ENCODE assay signal across 8 cellular contexts in the genomic region with DNA sequence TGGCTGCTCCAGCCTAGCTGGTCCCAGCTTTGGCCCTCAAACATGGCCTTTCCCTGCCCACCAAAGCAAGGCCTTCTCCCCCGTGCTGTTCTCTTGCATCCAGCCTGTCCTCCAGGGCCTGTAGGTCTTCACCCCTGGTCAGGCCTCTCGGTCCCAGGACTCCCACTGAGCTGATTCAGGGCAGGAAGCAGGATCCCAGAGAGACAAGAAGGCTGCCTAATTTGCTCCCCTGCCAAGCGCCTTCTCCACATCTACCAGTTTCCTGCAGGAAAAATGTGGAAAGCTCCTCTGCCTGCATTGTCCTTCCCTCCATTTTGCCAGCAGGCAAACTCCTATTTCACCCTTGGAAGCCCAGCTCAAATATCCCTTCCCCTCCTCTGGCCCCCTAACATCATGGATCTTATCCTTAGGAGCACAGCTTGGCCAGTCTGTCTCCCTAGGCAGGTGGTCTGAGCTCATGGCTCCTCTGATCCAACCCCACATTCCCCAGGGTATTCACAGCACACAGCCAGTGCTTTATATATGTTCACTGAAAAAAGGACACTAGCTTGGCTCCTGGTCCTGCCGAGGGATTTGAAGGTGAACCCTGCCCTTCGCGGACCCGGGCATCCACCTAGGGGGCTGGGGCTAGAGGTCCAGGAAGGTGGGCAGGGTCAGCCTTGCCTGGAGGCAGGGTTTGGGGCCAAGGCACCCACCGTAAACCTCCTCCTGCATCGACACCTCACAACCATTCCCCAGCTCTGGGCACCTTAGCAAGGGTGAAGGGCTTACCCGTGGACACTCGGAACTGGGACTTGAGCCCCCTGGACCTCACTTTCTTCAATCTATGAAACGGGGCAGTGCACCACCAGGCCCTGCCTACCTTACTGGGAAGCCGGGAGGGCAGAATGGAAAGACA. TPM values are rescaled to one million over a fixed set of nuclear protein-coding genes. Genes with fewer than 3 reads are reported as not detected.
DNase-seq lines count a peak whose midpoint lies in the region; ATAC-seq, FAIRE-seq and TF ChIP-seq lines count a peak whose summit lies in the region.

No MANE protein-coding gene starts in this region.

- intact Hi-C loops in right lobe of liver (cut with DNase I), result no loop called here
- intact Hi-C loops in tibial artery (cut with DNase I; ENCODE audit: low total_unique reads), result loop anchor here (5.0 to 10.0 kb wide), 2 partner anchors 40 to 382 kb away; a partner anchor contains a TSS

- H3K9ac ChIP-seq in astrocyte (ENCODE audit: low read length), result peak overlapping the region; percentile 100

- H3K4me3 Mint-ChIP-seq in astrocyte (ENCODE audit: unreplicated experiment), result peak overlapping the region; percentile 95

- peaks cover 23% of the 10 kb centered on the region for H3K4me1 Mint-ChIP-seq in astrocyte (ENCODE audit: low read depth, unreplicated experiment)

- FAIRE-seq in astrocyte (lab: Jason Lieb, UNC), result no peak

- DNase-seq in AG10803 (ENCODE audit: low read depth), result no peak
- DNase-seq in HuH-7 (ENCODE audit: low spot score), result peak; percentile 54
- DNase-seq in astrocyte (ENCODE audit: low read depth), result no peak
- DNase-seq in right lobe of liver, result peak in 2 of 3 donors; percentile 34 to 57
- peak in 1 of 2 donors; percentile 65 for DNase-seq in tibial artery
- no peak for DNase-seq in NCI-H1417 treated with DMSO at 0.1 percent for 48 hours (lab: John Stamatoyannopoulos, UW)

- peak overlapping the region; percentile 99 for H3K27ac Mint-ChIP-seq in astrocyte (ENCODE audit: unreplicated experiment)

- peaks cover 62% of the 10 kb centered on the region for H3K79me2 ChIP-seq in astrocyte (ENCODE audit: insufficient read depth, low read length)

- TF ChIP-seq CTCF in AG10803 (conservative IDR thresholded peaks at IDR 0.05; ENCODE audit: low read length) (no peak), astrocyte (IDR thresholded peaks at IDR 0.05; ENCODE audit: insufficient read depth, low read depth, low read length) (no peak), right lobe of liver (IDR thresholded peaks at IDR 0.05) (no peak), tibial artery (IDR thresholded peaks at IDR 0.05) (no peak)

- WGBS in right lobe of liver (ENCODE audit: insufficient coverage, low coverage, low lambda C conversion rate, missing lambda C conversion rate), result 0% methylated on average over 8 of the region's 13 CpGs

- H3K4me3 ChIP-seq in AG10803 (ENCODE audit: low read length), result peak overlapping the region; percentile 91
- H3K4me3 ChIP-seq in astrocyte (ENCODE audit: insufficient read depth, low read depth, low read length), result peak overlapping the region; percentile 98
- H3K4me3 ChIP-seq in right lobe of liver, result peak overlapping the region; percentile 63 to 98 (median 87)
- H3K4me3 ChIP-seq in tibial artery, result peak overlapping the region; percentile 90 to 95

- H3K36me3 Mint-ChIP-seq in astrocyte (ENCODE audit: low read depth, unreplicated experiment), result peaks cover 9% of the 10 kb centered on the region

- peaks cover 34% of the 10 kb centered on the region for H4K20me1 ChIP-seq in astrocyte (ENCODE audit: insufficient read depth, low read length)

- no peaks in the 10 kb centered on the region for H3K9me3 ChIP-seq in astrocyte (ENCODE audit: insufficient read depth, low read depth, low read length)
- no peaks in the 10 kb centered on the region for H3K9me3 ChIP-seq in right lobe of liver
- no peaks in the 10 kb centered on the region for H3K9me3 ChIP-seq in tibial artery

- H3K36me3 ChIP-seq in astrocyte (ENCODE audit: insufficient read depth, low read length) (peaks cover 10% of the 10 kb centered on the region), right lobe of liver (peaks cover 0 to 10% (median 7%) of the 10 kb centered on the region in 4 donors), tibial artery (peaks cover 0 to 24% (median 0%) of the 10 kb centered on the region in 3 donors)

- ATAC-seq in right lobe of liver (no peak), HG02759 (IDR thresholded peaks at IDR 0.05; ENCODE audit: unreplicated experiment) (no peak), HG03460 (IDR thresholded peaks at IDR 0.05; ENCODE audit: unreplicated experiment) (no peak)

- no peaks in the 10 kb centered on the region for H3K9me3 Mint-ChIP-seq in astrocyte (ENCODE audit: unreplicated experiment)

- H2AFZ ChIP-seq in astrocyte (ENCODE audit: low read depth, low read length), result peak overlapping the region; percentile 99

- H3K27me3 ChIP-seq in astrocyte (ENCODE audit: insufficient read depth, low read length) (no peaks in the 10 kb centered on the region), right lobe of liver (no peaks in the 10 kb centered on the region), tibial artery (no peaks in the 10 kb centered on the region)

- H3K4me1 ChIP-seq in astrocyte (ENCODE audit: insufficient read depth, low read length), result peaks cover 37% of the 10 kb centered on the region
- H3K4me1 ChIP-seq in right lobe of liver, result peaks cover 0 to 25% (median 9%) of the 10 kb centered on the region in 4 donors
- peaks cover 0 to 38% (median 23%) of the 10 kb centered on the region in 4 donors for H3K4me1 ChIP-seq in tibial artery

- H3K4me2 ChIP-seq in astrocyte (ENCODE audit: low read length), result peak overlapping the region; percentile 89

- no peaks in the 10 kb centered on the region for H3K27me3 Mint-ChIP-seq in astrocyte (ENCODE audit: low read depth, unreplicated experiment)

- H3K27ac ChIP-seq in astrocyte (ENCODE audit: low read depth, low read length), result peak overlapping the region; percentile 100
- peak overlapping the region; percentile 97 to 100 (median 98) for H3K27ac ChIP-seq in right lobe of liver
- H3K27ac ChIP-seq in tibial artery, result peak overlapping the region; percentile 98 to 99

- no peak for TF ChIP-seq POLR2A in right lobe of liver (IDR thresholded peaks at IDR 0.05)

RNA-seq across cellular contexts. Expression of a gene that starts 1.0 kb away (rescaled TPM):
- total RNA-seq in astrocyte, result 35.6 and 39.2 TPM in 2 replicates
- total RNA-seq in right lobe of liver, result 10 to 100 TPM in 5 of 6 experiments, 1 to 10 TPM in 1; 9.7 to 35.3 (median 14.7) TPM

RNA-seq across cellular contexts. Expression of a gene that starts 1.3 kb away (rescaled TPM):
- total RNA-seq in astrocyte (173 and 199 TPM in 2 replicates), right lobe of liver (100 to 1,000 TPM in 3 of 6 experiments, 10 to 100 TPM in 3; 75.0 to 112 (median 98.2) TPM)

RNA-seq across cellular contexts. Expression of a gene that starts 39.6 kb away (rescaled TPM):
- total RNA-seq in astrocyte, result 24.3 and 26.0 TPM in 2 replicates
- 10 to 100 TPM in 4 of 6 experiments, 1 to 10 TPM in 2; 8.9 to 15.8 (median 11.5) TPM for total RNA-seq in right lobe of liver

RNA-seq across cellular contexts. Expression of a gene that starts 48.7 kb away (rescaled TPM):
- 0.19 and 1.5 TPM in 2 replicates for total RNA-seq in astrocyte
- 1 to 10 TPM in 3 of 6 experiments, under 1 TPM in 3; 0.32 to 1.2 (median 0.87) TPM for total RNA-seq in right lobe of liver

Comparison
In these comparisons a context has a peak if more than half of its experiments do, and no peak if none do; other contexts are left out.
1. DNase-seq: peak in HuH-7 (single experiment) and right lobe of liver (2 of 3); none in AG10803 (single experiment), astrocyte (single experiment) and NCI-H1417 treated with DMSO at 0.1 percent for 48 hours (single experiment).
2. Peak in every context shown above with its lines, with median percentiles within 50 percentile points of each other: H3K4me3 ChIP-seq and H3K27ac ChIP-seq.